10 cellular contexts compared by ENCODE assay signal in the genomic region with DNA sequence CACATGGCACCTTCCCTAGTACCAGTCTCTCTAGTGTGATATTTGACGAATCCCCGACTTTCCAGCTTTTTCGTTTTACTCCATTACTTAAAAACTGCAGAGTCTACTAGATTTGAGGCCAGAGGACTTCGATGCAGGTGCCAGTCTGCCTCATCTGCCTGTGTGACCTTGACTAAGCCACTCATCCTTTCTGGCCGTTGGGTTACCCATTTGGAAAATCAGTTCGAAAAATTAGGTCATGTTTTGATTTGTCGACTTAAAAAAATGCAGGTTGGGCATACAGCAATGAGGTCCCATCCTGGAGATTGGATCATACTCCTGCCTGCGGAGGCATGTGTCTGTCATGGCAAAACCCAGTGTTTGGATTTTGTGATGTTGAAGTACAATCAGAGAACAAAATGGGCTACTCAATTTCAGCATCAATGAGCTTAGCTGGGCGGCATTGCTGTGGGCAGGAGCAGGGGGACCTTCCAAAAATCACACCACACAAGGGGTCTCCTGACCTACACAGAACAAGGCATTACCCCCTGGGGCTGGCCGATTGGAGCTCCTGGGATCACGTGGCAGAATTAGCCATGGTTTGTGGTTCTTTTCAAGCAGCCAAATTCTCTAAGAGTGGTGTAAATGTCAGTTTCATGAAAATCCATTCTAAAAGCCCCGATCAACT.
"Had no signal": no experiment of that assay in that cellular context is flagged by ENCODE, and none has a peak within 500 bp of the region (broad histone marks: within the 10 kb centered on the region; RNA-seq: fewer than 3 reads in every experiment).

No MANE protein-coding gene starts in this region.

- H3K4me3 Mint-ChIP-seq: activated naive CD4-positive, alpha-beta T cell treated with anti-CD3 and anti-CD28 coated beads, Interleukin-2, amount 50 U/mL, for 24 hours had no signal

- H3K4me2 ChIP-seq: SK-N-SH had no signal

- ATAC-seq: left lobe of liver had no signal

- H3K4me1 Mint-ChIP-seq: activated naive CD4-positive, alpha-beta T cell treated with anti-CD3 and anti-CD28 coated beads, Interleukin-2, amount 50 U/mL, for 24 hours had no signal

- H3K9ac ChIP-seq: SK-N-SH had no signal

- H3K36me3 Mint-ChIP-seq: activated naive CD4-positive, alpha-beta T cell treated with anti-CD3 and anti-CD28 coated beads, Interleukin-2, amount 50 U/mL, for 24 hours had no signal

- DNase-seq: activated effector memory CD4-positive, alpha-beta T cell treated with Interleukin-2 at 50 U/mL for 16 hours; activated T-cell treated with anti-CD3 and anti-CD28 coated beads, Interleukin-2, amount 50 U/mL, for 1 hour; amniotic stem cell; cerebellar nuclear complex; foreskin fibroblast; stimulated activated CD4-positive, alpha-beta T cell treated with anti-CD3 and anti-CD28 coated beads, Interleukin-2, amount 100 ng/mL, for 24 hours; stimulated activated naive CD4-positive, alpha-beta T cell had no signal

- H3K9me3 ChIP-seq: SK-N-SH had no signal

- H3K9me3 Mint-ChIP-seq: activated naive CD4-positive, alpha-beta T cell treated with anti-CD3 and anti-CD28 coated beads, Interleukin-2, amount 50 U/mL, for 24 hours had no signal

- H3K27ac Mint-ChIP-seq: activated naive CD4-positive, alpha-beta T cell treated with anti-CD3 and anti-CD28 coated beads, Interleukin-2, amount 50 U/mL, for 24 hours had no signal
